Comparison of ENCODE assay signal across 1 cellular context in genomic region chrY:12643949-12644348, GRCh38.
TF ChIP-seq lines count a peak whose summit lies in the region.

No MANE protein-coding gene starts in this region.

TF ChIP-seq in GM23338, 12 proteins besides CTCF, POLR2A, EP300 and RAD21 (continued from another document):
- TF ChIP-seq ZNF114 (CRISPR knock-in tag; IDR thresholded peaks at IDR 0.05) (no peak), REST (IDR thresholded peaks at IDR 0.05; ENCODE audit: unreplicated experiment) (no peak), ZNF462 (CRISPR knock-in tag; IDR thresholded peaks at IDR 0.05) (no peak), ZNF331 (CRISPR knock-in tag; IDR thresholded peaks at IDR 0.05; ENCODE audit: low read depth) (no peak), POLR2AphosphoS5 (IDR thresholded peaks at IDR 0.05; ENCODE audit: low read depth) (no peak), NANOG (IDR thresholded peaks at IDR 0.05; ENCODE audit: borderline replicate concordance) (no peak), ETS1 (IDR thresholded peaks at IDR 0.05) (no peak), JUNB (IDR thresholded peaks at IDR 0.05; ENCODE audit: unreplicated experiment) (no peak)
